In genomic region chr7:128351296-128352123, GRCh38 we compare ENCODE assay signal across 9 cellular contexts. TPM values are rescaled to one million over a fixed set of nuclear protein-coding genes. Genes with fewer than 3 reads are reported as not detected.
DNase-seq lines count a peak whose midpoint lies in the region; ATAC-seq and TF ChIP-seq lines count a peak whose summit lies in the region.
"Had no signal": no experiment of that assay in that cellular context is flagged by ENCODE, and none has a peak within 500 bp of the region (broad histone marks: within the 10 kb centered on the region; RNA-seq: fewer than 3 reads in every experiment).

No MANE protein-coding gene starts in this region.

- peak overlapping the region; percentile 39 for H3K4me3 ChIP-seq in CD8-positive, alpha-beta T cell (ENCODE audit: low read depth, low read length)
- H3K4me3 ChIP-seq in Peyer's patch (peak overlapping the region in 3 of 4 donors; percentile 41 to 44 (median 41)), esophagus squamous epithelium (peak overlapping the region in 3 of 4 donors; percentile 16 to 61 (median 40)), WERI-Rb-1 (ENCODE audit: low read depth, low read length) (no peak overlapping the region)

- peaks cover 3% of the 10 kb centered on the region for H3K4me1 ChIP-seq in CD8-positive, alpha-beta T cell (ENCODE audit: insufficient read depth, low read length)
- H3K4me1 ChIP-seq in Peyer's patch: peaks cover 0 to 13% (median 3%) of the 10 kb centered on the region in 4 donors
- peaks cover 5 to 33% (median 15%) of the 10 kb centered on the region in 3 donors for H3K4me1 ChIP-seq in esophagus squamous epithelium

- peaks cover 8% of the 10 kb centered on the region for H3K4me1 Mint-ChIP-seq in CD8-positive, alpha-beta T cell (ENCODE audit: low read depth)

- no peak overlapping the region for H3K27ac ChIP-seq in CD8-positive, alpha-beta T cell (ENCODE audit: low read depth, low read length)
- H3K27ac ChIP-seq in Peyer's patch (no peak overlapping the region), esophagus squamous epithelium (no peak overlapping the region), WERI-Rb-1 (no peak overlapping the region)

- DNase-seq in CD8-positive, alpha-beta T cell: peak in 2 of 7 experiments; percentile 17 to 59
- DNase-seq in Peyer's patch: no peak
- DNase-seq in esophagus squamous epithelium (lab: John Stamatoyannopoulos, UW): no peak
- peak; percentile 74 for DNase-seq in retina
- DNase-seq in WERI-Rb-1: no peak
- DNase-seq in NCI-H1694 (lab: John Stamatoyannopoulos, UW): no peak
- DNase-seq in NCI-H748 (lab: John Stamatoyannopoulos, UW; ENCODE audit: unreplicated experiment): no peak
- no peak for DNase-seq in NCI-H2171 (lab: John Stamatoyannopoulos, UW)
- DNase-seq: NCI-H748 treated with DMSO at 0.1 percent for 48 hours had no signal

- H3K36me3 ChIP-seq in CD8-positive, alpha-beta T cell (ENCODE audit: insufficient read depth, low read length): no peaks in the 10 kb centered on the region
- H3K36me3 ChIP-seq in Peyer's patch (no peaks in the 10 kb centered on the region), esophagus squamous epithelium (no peaks in the 10 kb centered on the region), WERI-Rb-1 (no peaks in the 10 kb centered on the region)

- POLR2A ChIA-PET in CD8-positive, alpha-beta T cell (lab: Charles Lee): interaction anchor here (0.6 to 1.5 kb wide), 3 partner anchors 11 to 76 kb away, joined by 3 to 4 read pairs (median 3); no protein-coding TSS in a partner anchor

- H3K27ac Mint-ChIP-seq in CD8-positive, alpha-beta T cell: no peak overlapping the region

- ATAC-seq in CD8-positive, alpha-beta T cell: peak; percentile 58

- no peak for TF ChIP-seq POLR2A in Peyer's patch (IDR thresholded peaks at IDR 0.05)
- no peak for TF ChIP-seq POLR2A in esophagus squamous epithelium (IDR thresholded peaks at IDR 0.05)

- no peak for TF ChIP-seq CTCF in CD8-positive, alpha-beta T cell (IDR thresholded peaks at IDR 0.05)
- no peak for TF ChIP-seq CTCF in Peyer's patch (IDR thresholded peaks at IDR 0.05)
- no peak for TF ChIP-seq CTCF in esophagus squamous epithelium (IDR thresholded peaks at IDR 0.05)
- no peak for TF ChIP-seq CTCF in WERI-Rb-1 (IDR thresholded peaks at IDR 0.05; ENCODE audit: low read depth, low read length)

- H3K9me3 ChIP-seq in CD8-positive, alpha-beta T cell (ENCODE audit: low read length): no peaks in the 10 kb centered on the region
- no peaks in the 10 kb centered on the region for H3K9me3 ChIP-seq in Peyer's patch
- no peaks in the 10 kb centered on the region for H3K9me3 ChIP-seq in esophagus squamous epithelium
- H3K9me3 ChIP-seq in WERI-Rb-1 (ENCODE audit: severe bottlenecking): no peaks in the 10 kb centered on the region

- H3K27me3 Mint-ChIP-seq in CD8-positive, alpha-beta T cell (ENCODE audit: low read depth): peaks cover 29% of the 10 kb centered on the region

- H3K36me3 Mint-ChIP-seq in CD8-positive, alpha-beta T cell: no peaks in the 10 kb centered on the region

- CTCF ChIA-PET in CD8-positive, alpha-beta T cell (lab: Charles Lee): interaction anchor here (2.5 to 5.4 kb wide), 2 partner anchors 36 to 74 kb away, joined by 14 to 74 read pairs; no protein-coding TSS in a partner anchor

- no peaks in the 10 kb centered on the region for H3K27me3 ChIP-seq in CD8-positive, alpha-beta T cell (ENCODE audit: insufficient read depth, low read length)
- H3K27me3 ChIP-seq in Peyer's patch (peaks cover 0 to 9% of the 10 kb centered on the region in 2 donors), esophagus squamous epithelium (peaks cover 0 to 50% (median 2%) of the 10 kb centered on the region in 4 donors), WERI-Rb-1 (ENCODE audit: insufficient read depth, low read depth, severe bottlenecking) (no peaks in the 10 kb centered on the region)

- no peak overlapping the region for H3K4me3 Mint-ChIP-seq in CD8-positive, alpha-beta T cell

- no peaks in the 10 kb centered on the region for H3K9me3 Mint-ChIP-seq in CD8-positive, alpha-beta T cell

- intact Hi-C loops in CD8-positive, alpha-beta T cell (cut with DNase I, micrococcal nuclease): no loop called here
- intact Hi-C loops in esophagus squamous epithelium (cut with DNase I): no loop called here

- 19 to 40% methylated on average over 6 to 13 of the region's 96 CpGs for WGBS in esophagus squamous epithelium, 2 donors

RNA-seq across cellular contexts. Expression of gene RBM28, which starts 7.8 kb away (rescaled TPM):
- 10 to 100 TPM; 13.1 to 14.7 TPM for total RNA-seq in CD8-positive, alpha-beta T cell
- total RNA-seq in Peyer's patch (100 to 1,000 TPM in 1 of 4 donors, 10 to 100 TPM in 3; 19.1 to 142 (median 24.2) TPM), esophagus squamous epithelium (10 to 100 TPM; 12.9 to 28.8 (median 18.7) TPM)

RNA-seq across cellular contexts. Expression of gene PRRT4, which starts 10.0 kb away (rescaled TPM):
- under 1 TPM in 1 of 2 experiments, not detected in 1; 0.28 TPM for total RNA-seq in CD8-positive, alpha-beta T cell
- under 1 TPM in 1 of 4 donors, not detected in 3; 0.66 TPM for total RNA-seq in Peyer's patch
- 1 to 10 TPM in 3 of 4 donors, under 1 TPM in 1; 0.38 to 1.9 (median 1.5) TPM for total RNA-seq in esophagus squamous epithelium

RNA-seq across cellular contexts. Expression of gene IMPDH1, which starts 58.3 kb away (rescaled TPM):
- total RNA-seq in CD8-positive, alpha-beta T cell: 10 to 100 TPM; 19.6 to 20.6 TPM
- total RNA-seq in Peyer's patch (10 to 100 TPM in 3 of 4 donors, 1 to 10 TPM in 1; 7.9 to 45.4 (median 14.8) TPM), esophagus squamous epithelium (10 to 100 TPM; 30.2 to 53.7 (median 41.6) TPM)
